Comparison of ENCODE assay signal across 24 cellular contexts in genomic region chr11:16040151-16040550, GRCh38.
"Had no signal": no experiment of that assay in that cellular context is flagged by ENCODE, and none has a peak within 500 bp of the region (broad histone marks: within the 10 kb centered on the region; RNA-seq: fewer than 3 reads in every experiment).

No MANE protein-coding gene starts in this region.

- H3K36me3 ChIP-seq: ascending aorta, cardiac muscle cell, colonic mucosa, gastrocnemius medialis, spleen, tibial nerve had no signal

- H3K4me1 ChIP-seq: ascending aorta, colonic mucosa, gastrocnemius medialis, spleen had no signal

- DNase-seq: activated CD4-positive, alpha-beta memory T cell treated with anti-CD3 and anti-CD28 coated beads for 36 hours; activated CD4-positive, alpha-beta T cell treated with anti-CD3 and anti-CD28 coated beads, Interleukin-2, amount 10 ng/mL, durations not matched to agents 24 days and 14 days; activated CD4-positive, CD25-positive, alpha-beta regulatory T cell treated with anti-CD3 and anti-CD28 coated beads, Interleukin-2, amount 50 U/mL, for 72 hours; activated CD8-positive, alpha-beta memory T cell treated with anti-CD3 and anti-CD28 coated beads, Interleukin-2, amount 50 U/mL, for 4 hours; activated effector memory CD4-positive, alpha-beta T cell treated with anti-CD3 and anti-CD28 coated beads, Interleukin-2, amount 50 U/mL, for 16 hours; activated naive CD4-positive, alpha-beta T cell treated with anti-CD3 and anti-CD28 coated beads, Interleukin-2, amount 10 ng/mL, durations not matched to agents 7 days and 5 days; activated naive CD8-positive, alpha-beta T cell treated with anti-CD3 and anti-CD28 coated beads, Interleukin-2, amount 10 ng/mL, durations not matched to agents 7 days and 5 days; activated T-cell treated with anti-CD3 and anti-CD28 coated beads, Interleukin-2, amount 50 U/mL, for 1 hour; cerebellar nuclear complex; colonic mucosa; effector CD8-positive, alpha-beta T cell; gastrocnemius medialis; hippocampal formation; kidney; left colon; naive thymus-derived CD8-positive, alpha-beta T cell; right cardiac atrium; spleen; stimulated activated naive CD4-positive, alpha-beta T cell treated with Interleukin-2 at 50 U/mL for 16 hours; T-helper 17 cell; T1000 had no signal

- H3K27ac ChIP-seq: ascending aorta, cardiac muscle cell, colonic mucosa, gastrocnemius medialis, tibial nerve had no signal

- H3K27me3 ChIP-seq: ascending aorta, cardiac muscle cell, colonic mucosa, gastrocnemius medialis, spleen, tibial nerve had no signal

- H3K9me3 ChIP-seq: ascending aorta, colonic mucosa, gastrocnemius medialis, spleen, tibial nerve had no signal

- H3K4me3 ChIP-seq: ascending aorta, cardiac muscle cell, colonic mucosa, gastrocnemius medialis, spleen, tibial nerve had no signal
